In the genomic region with DNA sequence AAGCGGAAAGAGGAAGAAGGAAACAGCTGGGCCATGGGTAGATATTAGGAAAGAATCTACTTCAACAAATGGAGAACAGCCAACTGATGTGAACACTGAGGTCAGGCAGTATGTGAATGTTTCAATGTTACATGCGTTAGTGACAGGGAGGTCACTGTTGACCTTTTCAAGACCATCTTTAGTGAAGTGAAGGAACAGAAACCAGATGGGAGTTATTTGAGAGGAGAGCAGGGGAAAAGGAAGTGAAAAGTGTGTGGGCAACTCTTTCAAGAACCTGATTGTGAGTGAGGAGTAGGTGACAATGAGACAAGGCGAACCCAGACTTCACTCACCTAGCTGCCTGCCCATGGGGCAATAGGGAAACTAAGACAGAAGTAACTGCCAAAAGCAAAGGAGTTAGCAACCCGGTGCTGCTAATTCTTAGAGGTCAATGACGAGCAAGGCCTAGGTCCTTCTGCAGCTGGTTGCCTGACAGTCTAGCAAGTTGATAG, we compare ENCODE assay signal across 9 cellular contexts.
DNase-seq lines count a peak whose midpoint lies in the region; ATAC-seq and TF ChIP-seq lines count a peak whose summit lies in the region.
"Had no signal": no experiment of that assay in that cellular context is flagged by ENCODE, and none has a peak within 500 bp of the region (broad histone marks: within the 10 kb centered on the region; RNA-seq: fewer than 3 reads in every experiment).

No MANE protein-coding gene starts in this region.

- H4K91ac ChIP-seq in neuronal stem cell (ENCODE audit: low read depth, low read length, poor library complexity): no peak overlapping the region

- H3K4me3 ChIP-seq in Peyer's patch (no peak overlapping the region), neuronal stem cell (ENCODE audit: low read length in 2 of 2) (no peak overlapping the region)
- H3K4me3 ChIP-seq: SK-N-MC had no signal

- no peak overlapping the region for H3K9ac ChIP-seq in neuronal stem cell (ENCODE audit: low read depth, low read length, poor library complexity)

- no peak overlapping the region for H2BK120ac ChIP-seq in neuronal stem cell (ENCODE audit: low read depth, low read length)

- no peak overlapping the region for H3K27ac ChIP-seq in Peyer's patch
- no peak overlapping the region for H3K27ac ChIP-seq in neuronal stem cell (replicated peaks; ENCODE audit: low read length)
- H3K27ac ChIP-seq: SK-N-MC had no signal

- WGBS in neuronal stem cell (ENCODE audit: extremely low coverage in 2 of 2, insufficient read length in 2 of 2, insufficient replicate concordance in 1 of 2), 2 donors: no CpG with 5 or more reads among the region's 5 CpGs

- no peaks in the 10 kb centered on the region for H3K9me3 ChIP-seq in Peyer's patch
- no peaks in the 10 kb centered on the region for H3K9me3 ChIP-seq in neuronal stem cell (replicated peaks in 1 of 2; ENCODE audit: control insufficient read depth in 2 of 2, insufficient read depth in 1 of 2, low read depth in 1 of 2, low read length in 2 of 2)

- H3K79me1 ChIP-seq in neuronal stem cell (ENCODE audit: low read depth, low read length): no peaks in the 10 kb centered on the region

- H3K27me3 ChIP-seq in Peyer's patch (no peaks in the 10 kb centered on the region), neuronal stem cell (ENCODE audit: control insufficient read depth in 3 of 3, insufficient read depth in 3 of 3, low read depth in 1 of 3, low read length in 3 of 3) (no peaks in the 10 kb centered on the region)

- no peaks in the 10 kb centered on the region for H3K27me3 Mint-ChIP-seq in IgD-negative memory B cell
- no peaks in the 10 kb centered on the region for H3K27me3 Mint-ChIP-seq in memory B cell

- H3K4me3 Mint-ChIP-seq in IgD-negative memory B cell: peak overlapping the region; percentile 52 to 91 (median 74)
- peak overlapping the region; percentile 39 for H3K4me3 Mint-ChIP-seq in memory B cell

- no peak for TF ChIP-seq POLR2A in Peyer's patch (IDR thresholded peaks at IDR 0.05)

- no peaks in the 10 kb centered on the region for H3K36me3 ChIP-seq in Peyer's patch
- H3K36me3 ChIP-seq in neuronal stem cell (replicated peaks in 1 of 2; ENCODE audit: control insufficient read depth in 2 of 2, insufficient read depth in 2 of 2, low read length in 2 of 2): peaks cover 0 to 2% of the 10 kb centered on the region in 2 donors

- no peak overlapping the region for H3K18ac ChIP-seq in neuronal stem cell (ENCODE audit: low read length)

- no peak for DNase-seq in memory B cell (ENCODE audit: low spot score in 2 of 2)
- no peak for DNase-seq in SK-N-DZ (ENCODE audit: low spot score)
- DNase-seq in NCI-H146 treated with DMSO at 0.1 percent for 48 hours (lab: John Stamatoyannopoulos, UW; ENCODE audit: unreplicated experiment): no peak
- DNase-seq in Peyer's patch: no peak
- DNase-seq in neuronal stem cell (ENCODE audit: low spot score): no peak

- H3K36me3 Mint-ChIP-seq in IgD-negative memory B cell: no peaks in the 10 kb centered on the region
- H3K36me3 Mint-ChIP-seq in memory B cell: no peaks in the 10 kb centered on the region

- H3K4me1 ChIP-seq in Peyer's patch: no peaks in the 10 kb centered on the region
- no peaks in the 10 kb centered on the region for H3K4me1 ChIP-seq in neuronal stem cell (ENCODE audit: control insufficient read depth in 2 of 2, insufficient read depth in 1 of 2, low read depth in 1 of 2, low read length in 2 of 2)

- no peak overlapping the region for H2AFZ ChIP-seq in neuronal stem cell (ENCODE audit: low read length)

- H3K27ac Mint-ChIP-seq in IgD-negative memory B cell: peak overlapping the region in 2 of 3 donors; percentile 0 to 7
- H3K27ac Mint-ChIP-seq in memory B cell: peak overlapping the region; percentile 8

- peaks cover 19 to 28% (median 24%) of the 10 kb centered on the region in 3 donors for H3K4me1 Mint-ChIP-seq in IgD-negative memory B cell
- peaks cover 22% of the 10 kb centered on the region for H3K4me1 Mint-ChIP-seq in memory B cell

- no peak for TF ChIP-seq CTCF in Peyer's patch (IDR thresholded peaks at IDR 0.05)

- no peak overlapping the region for H2BK15ac ChIP-seq in neuronal stem cell (ENCODE audit: low read length)

- peak; percentile 89 for ATAC-seq in GM18868 (IDR thresholded peaks at IDR 0.05; ENCODE audit: unreplicated experiment)
- peak; percentile 97 for ATAC-seq in GM21786 (IDR thresholded peaks at IDR 0.05; ENCODE audit: unreplicated experiment)
- peak; percentile 73 for ATAC-seq in memory B cell (ENCODE audit: low read depth)

- no peak overlapping the region for H4K8ac ChIP-seq in neuronal stem cell (ENCODE audit: low read depth, low read length)

- no peak overlapping the region for H3K14ac ChIP-seq in neuronal stem cell (ENCODE audit: low read length)

- no peak overlapping the region for H3K23ac ChIP-seq in neuronal stem cell (ENCODE audit: low read depth, low read length, poor library complexity)

- no peak overlapping the region for H2BK5ac ChIP-seq in neuronal stem cell (ENCODE audit: low read length)

- H2BK12ac ChIP-seq in neuronal stem cell (ENCODE audit: low read length): no peak overlapping the region

- no peak overlapping the region for H3K4ac ChIP-seq in neuronal stem cell (ENCODE audit: low read length)

- no peaks in the 10 kb centered on the region for H3K9me3 Mint-ChIP-seq in IgD-negative memory B cell
- no peaks in the 10 kb centered on the region for H3K9me3 Mint-ChIP-seq in memory B cell

- H3K4me2 ChIP-seq in neuronal stem cell (ENCODE audit: insufficient read depth, low read length, poor library complexity, severe bottlenecking): no peak overlapping the region

- H2AK5ac ChIP-seq in neuronal stem cell (ENCODE audit: low read depth, low read length): no peak overlapping the region
